In the genomic region with DNA sequence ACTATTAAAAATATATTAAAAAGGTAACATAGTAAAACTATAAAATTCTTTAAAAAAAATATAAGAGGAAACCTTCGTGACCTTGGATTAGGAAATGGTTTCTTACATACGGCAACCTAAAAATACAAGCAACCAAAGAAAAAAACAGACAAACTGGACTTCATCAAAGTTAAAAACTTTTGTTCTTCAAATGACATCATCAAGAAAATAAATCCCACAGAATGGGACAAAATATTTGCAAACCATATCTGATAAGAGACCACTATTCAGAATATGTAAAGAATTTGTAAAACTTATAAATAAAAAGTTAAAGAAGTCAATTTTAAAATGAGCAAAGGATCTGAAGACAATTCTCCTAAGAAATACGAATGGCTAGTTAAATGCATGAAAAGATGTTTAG, we compare ENCODE assay signal across 34 cellular contexts.
"Had no signal": no experiment of that assay in that cellular context is flagged by ENCODE, and none has a peak within 500 bp of the region (broad histone marks: within the 10 kb centered on the region; RNA-seq: fewer than 3 reads in every experiment).

No MANE protein-coding gene starts in this region.

- H3K9me3 ChIP-seq: adrenal gland, breast epithelium, gastrocnemius medialis, heart left ventricle had no signal

- H3K4me3 Mint-ChIP-seq: activated CD4-positive, alpha-beta memory T cell treated with anti-CD3 and anti-CD28 coated beads, Interleukin-2, amount 10 ng/mL, durations not matched to agents 7 days and 5 days; activated CD4-positive, alpha-beta T cell treated with anti-CD3 and anti-CD28 coated beads for 36 hours; activated CD4-positive, alpha-beta T cell treated with anti-CD3 and anti-CD28 coated beads, Interleukin-2, amount 10 ng/mL, durations not matched to agents 24 days and 14 days; activated naive CD4-positive, alpha-beta T cell treated with anti-CD3 and anti-CD28 coated beads for 36 hours; activated naive CD4-positive, alpha-beta T cell treated with anti-CD3 and anti-CD28 coated beads, Interleukin-2, amount 50 U/mL, for 24 hours; activated naive CD8-positive, alpha-beta T cell treated with anti-CD3 and anti-CD28 coated beads for 36 hours; activated naive CD8-positive, alpha-beta T cell treated with anti-CD3 and anti-CD28 coated beads, Interleukin-2, amount 50 U/mL, for 24 hours; activated T-helper 1 cell treated with anti-CD3 and anti-CD28 coated beads, Interleukin-12 subunit alpha, Interleukin-12 subunit beta, Interleukin-2, Interleukin-4 antibody, amounts not matched to agents 30 ng/mL and 10 ng/mL and 1 ng/mL, durations not matched to agents 14 hours and 24 hours and 36 hours; brain; dendritic cell treated with granulocyte-macrophage colony-stimulating factor and Interleukin-4, amounts not matched to agents 40 ng/mL and 50 ng/mL, for 4 days; endodermal cell had no signal

- H3K36me3 ChIP-seq: adrenal gland, breast epithelium, cardiac muscle cell, gastrocnemius medialis, heart left ventricle had no signal

- H3K27ac Mint-ChIP-seq: activated CD4-positive, alpha-beta memory T cell treated with anti-CD3 and anti-CD28 coated beads, Interleukin-2, amount 10 ng/mL, durations not matched to agents 7 days and 5 days; activated CD4-positive, alpha-beta T cell treated with anti-CD3 and anti-CD28 coated beads for 36 hours; activated CD4-positive, alpha-beta T cell treated with anti-CD3 and anti-CD28 coated beads, Interleukin-2, amount 10 ng/mL, durations not matched to agents 24 days and 14 days; activated naive CD4-positive, alpha-beta T cell treated with anti-CD3 and anti-CD28 coated beads for 36 hours; activated naive CD4-positive, alpha-beta T cell treated with anti-CD3 and anti-CD28 coated beads, Interleukin-2, amount 50 U/mL, for 24 hours; activated naive CD8-positive, alpha-beta T cell treated with anti-CD3 and anti-CD28 coated beads for 36 hours; activated naive CD8-positive, alpha-beta T cell treated with anti-CD3 and anti-CD28 coated beads, Interleukin-2, amount 50 U/mL, for 24 hours; activated T-helper 1 cell treated with anti-CD3 and anti-CD28 coated beads, Interleukin-12 subunit alpha, Interleukin-12 subunit beta, Interleukin-2, Interleukin-4 antibody, amounts not matched to agents 30 ng/mL and 10 ng/mL and 1 ng/mL, durations not matched to agents 14 hours and 24 hours and 36 hours; activated T-helper 2 cell treated with anti-CD3 and anti-CD28 coated beads, Interferon-gamma antibody, Interleukin-2, Interleukin-4, amounts not matched to agents 10 μg/mL and 5 μg/mL and 100 μg/mL, durations not matched to agents 14 hours and 24 hours and 36 hours; brain; dendritic cell treated with granulocyte-macrophage colony-stimulating factor and Interleukin-4, amounts not matched to agents 40 ng/mL and 50 ng/mL, for 4 days; endodermal cell had no signal

- H3K27ac ChIP-seq: adrenal gland, breast epithelium, cardiac muscle cell, coronary artery, dorsolateral prefrontal cortex, foreskin keratinocyte, gastrocnemius medialis, heart left ventricle had no signal

- DNase-seq: activated CD4-positive, alpha-beta memory T cell treated with anti-CD3 and anti-CD28 coated beads, Interleukin-2, amount 10 ng/mL, durations not matched to agents 7 days and 5 days; activated CD4-positive, alpha-beta T cell treated with anti-CD3 and anti-CD28 coated beads for 36 hours; activated CD4-positive, alpha-beta T cell treated with anti-CD3 and anti-CD28 coated beads, Interleukin-2, amount 10 ng/mL, durations not matched to agents 24 days and 14 days; activated CD4-positive, alpha-beta T cell treated with anti-CD3 and anti-CD28 coated beads, Interleukin-2, amount 50 U/mL, for 4 hours; activated CD4-positive, CD25-positive, alpha-beta regulatory T cell; activated CD4-positive, CD25-positive, alpha-beta regulatory T cell treated with anti-CD3 and anti-CD28 coated beads, Interleukin-2, amount 50 U/mL, for 72 hours; activated CD8-positive, alpha-beta memory T cell treated with anti-CD3 and anti-CD28 coated beads for 24 hours; activated effector memory CD4-positive, alpha-beta T cell treated with anti-CD3 and anti-CD28 coated beads, Interleukin-2, amount 50 U/mL, for 16 hours; activated naive CD4-positive, alpha-beta T cell treated with anti-CD3 and anti-CD28 coated beads for 36 hours; activated naive CD8-positive, alpha-beta T cell treated with anti-CD3 and anti-CD28 coated beads for 36 hours; activated naive CD8-positive, alpha-beta T cell treated with anti-CD3 and anti-CD28 coated beads, Interleukin-2, amount 50 U/mL, for 24 hours; activated T-cell treated with anti-CD3 and anti-CD28 coated beads, Interleukin-2, amount 50 U/mL, for 48 hours; adrenal gland; amygdala; aorta; central memory CD4-positive, alpha-beta T cell; cerebellar nuclear complex; dorsolateral prefrontal cortex; effector memory CD4-positive, alpha-beta T cell; endodermal cell; foreskin keratinocyte; gastrocnemius medialis; glutamatergic neuron; heart left ventricle; T-helper 2 cell had no signal

- ATAC-seq: activated CD4-positive, alpha-beta T cell treated with anti-CD3 and anti-CD28 coated beads for 36 hours; activated naive CD8-positive, alpha-beta T cell treated with anti-CD3 and anti-CD28 coated beads, Interleukin-2, amount 50 U/mL, for 24 hours; esophagus mucosa; foreskin keratinocyte; heart left ventricle had no signal

- H3K4me3 ChIP-seq: adrenal gland, breast epithelium, cardiac muscle cell, coronary artery, dorsolateral prefrontal cortex, gastrocnemius medialis, heart left ventricle had no signal

- H3K9me3 Mint-ChIP-seq: activated CD4-positive, alpha-beta memory T cell treated with anti-CD3 and anti-CD28 coated beads, Interleukin-2, amount 10 ng/mL, durations not matched to agents 7 days and 5 days; activated CD4-positive, alpha-beta T cell treated with anti-CD3 and anti-CD28 coated beads, Interleukin-2, amount 10 ng/mL, durations not matched to agents 24 days and 14 days; activated naive CD4-positive, alpha-beta T cell treated with anti-CD3 and anti-CD28 coated beads for 36 hours; activated naive CD4-positive, alpha-beta T cell treated with anti-CD3 and anti-CD28 coated beads, Interleukin-2, amount 50 U/mL, for 24 hours; activated naive CD8-positive, alpha-beta T cell treated with anti-CD3 and anti-CD28 coated beads for 36 hours; activated naive CD8-positive, alpha-beta T cell treated with anti-CD3 and anti-CD28 coated beads, Interleukin-2, amount 50 U/mL, for 24 hours; activated T-helper 1 cell treated with anti-CD3 and anti-CD28 coated beads, Interleukin-12 subunit alpha, Interleukin-12 subunit beta, Interleukin-2, Interleukin-4 antibody, amounts not matched to agents 30 ng/mL and 10 ng/mL and 1 ng/mL, durations not matched to agents 14 hours and 24 hours and 36 hours; activated T-helper 2 cell treated with anti-CD3 and anti-CD28 coated beads, Interferon-gamma antibody, Interleukin-2, Interleukin-4, amounts not matched to agents 10 μg/mL and 5 μg/mL and 100 μg/mL, durations not matched to agents 14 hours and 24 hours and 36 hours; brain; dendritic cell treated with granulocyte-macrophage colony-stimulating factor and Interleukin-4, amounts not matched to agents 40 ng/mL and 50 ng/mL, for 4 days; endodermal cell had no signal

- H3K27me3 Mint-ChIP-seq: activated CD4-positive, alpha-beta memory T cell treated with anti-CD3 and anti-CD28 coated beads, Interleukin-2, amount 10 ng/mL, durations not matched to agents 7 days and 5 days; activated CD4-positive, alpha-beta T cell treated with anti-CD3 and anti-CD28 coated beads for 36 hours; activated CD4-positive, alpha-beta T cell treated with anti-CD3 and anti-CD28 coated beads, Interleukin-2, amount 10 ng/mL, durations not matched to agents 24 days and 14 days; activated naive CD4-positive, alpha-beta T cell treated with anti-CD3 and anti-CD28 coated beads, Interleukin-2, amount 50 U/mL, for 24 hours; activated naive CD8-positive, alpha-beta T cell treated with anti-CD3 and anti-CD28 coated beads for 36 hours; activated naive CD8-positive, alpha-beta T cell treated with anti-CD3 and anti-CD28 coated beads, Interleukin-2, amount 50 U/mL, for 24 hours; brain; dendritic cell treated with granulocyte-macrophage colony-stimulating factor and Interleukin-4, amounts not matched to agents 40 ng/mL and 50 ng/mL, for 4 days had no signal

- H3K27me3 ChIP-seq: adrenal gland, breast epithelium, cardiac muscle cell, dorsolateral prefrontal cortex, foreskin keratinocyte, gastrocnemius medialis, heart left ventricle had no signal

- H3K4me1 ChIP-seq: adrenal gland, breast epithelium, foreskin keratinocyte, heart left ventricle had no signal
